Comparison of ENCODE assay signal across 28 cellular contexts in genomic region chr20:51654495-51654894, GRCh38.
"Had no signal": no experiment of that assay in that cellular context is flagged by ENCODE, and none has a peak within 500 bp of the region (broad histone marks: within the 10 kb centered on the region; RNA-seq: fewer than 3 reads in every experiment).

No MANE protein-coding gene starts in this region.

- H3K4me3 Mint-ChIP-seq: naive thymus-derived CD8-positive, alpha-beta T cell; nephron; neural crest cell; stimulated activated effector memory CD8-positive, alpha-beta T cell treated with anti-CD3 and anti-CD28 coated beads, Interleukin-12 subunit alpha, Interleukin-12 subunit beta, amount 100 ng/mL, for 72 hours had no signal

- DNase-seq: hippocampal formation; kidney glomerular epithelial cell; left cardiac atrium; lower lobe of right lung; mammary epithelial cell; mesenchymal stem cell; naive thymus-derived CD8-positive, alpha-beta T cell; nucleus accumbens; pancreas; retina; right cardiac atrium; sigmoid colon; small intestine; spleen; stimulated activated CD4-positive, alpha-beta T cell treated with anti-CD3 and anti-CD28 coated beads, Interleukin-4, amount 100 ng/mL, for 24 hours; stimulated activated naive CD4-positive, alpha-beta T cell; stomach; testis; thyroid gland; transverse colon; upper lobe of left lung had no signal

- H3K4me3 ChIP-seq: lower lobe of right lung, pancreas, prostate gland, sigmoid colon, spleen, stomach, testis, thyroid gland, transverse colon, upper lobe of left lung, vagina had no signal

- H3K4me1 Mint-ChIP-seq: stimulated activated effector memory CD8-positive, alpha-beta T cell treated with anti-CD3 and anti-CD28 coated beads, Interleukin-12 subunit alpha, Interleukin-12 subunit beta, amount 100 ng/mL, for 72 hours had no signal

- H3K9me3 ChIP-seq: lower lobe of right lung, pancreas, prostate gland, sigmoid colon, spleen, stomach, testis, thyroid gland, transverse colon, upper lobe of left lung, vagina had no signal

- H3K27ac Mint-ChIP-seq: naive thymus-derived CD8-positive, alpha-beta T cell; nephron; stimulated activated effector memory CD8-positive, alpha-beta T cell treated with anti-CD3 and anti-CD28 coated beads, Interleukin-12 subunit alpha, Interleukin-12 subunit beta, amount 100 ng/mL, for 72 hours had no signal

- H3K27me3 ChIP-seq: pancreas, sigmoid colon, spleen, stomach, testis, thyroid gland, transverse colon, upper lobe of left lung, vagina had no signal

- H3K27me3 Mint-ChIP-seq: naive thymus-derived CD8-positive, alpha-beta T cell had no signal

- H3K4me1 ChIP-seq: pancreas, prostate gland, sigmoid colon, testis, transverse colon, vagina had no signal

- H3K9me3 Mint-ChIP-seq: naive thymus-derived CD8-positive, alpha-beta T cell; nephron; neural crest cell; stimulated activated effector memory CD8-positive, alpha-beta T cell treated with anti-CD3 and anti-CD28 coated beads, Interleukin-12 subunit alpha, Interleukin-12 subunit beta, amount 100 ng/mL, for 72 hours had no signal

- H3K36me3 ChIP-seq: lower lobe of right lung, pancreas, prostate gland, thyroid gland had no signal

- H3K27ac ChIP-seq: lower lobe of right lung, pancreas, prostate gland, sigmoid colon, spleen, stomach, testis, thyroid gland, transverse colon, upper lobe of left lung, vagina had no signal

- H3K36me3 Mint-ChIP-seq: naive thymus-derived CD8-positive, alpha-beta T cell; stimulated activated effector memory CD8-positive, alpha-beta T cell treated with anti-CD3 and anti-CD28 coated beads, Interleukin-12 subunit alpha, Interleukin-12 subunit beta, amount 100 ng/mL, for 72 hours had no signal

- ATAC-seq: left cardiac atrium; left lobe of liver; lower lobe of right lung; naive thymus-derived CD8-positive, alpha-beta T cell; pancreas; right cardiac atrium; stimulated activated effector memory CD8-positive, alpha-beta T cell treated with anti-CD3 and anti-CD28 coated beads, Interleukin-12 subunit alpha, Interleukin-12 subunit beta, amount 100 ng/mL, for 72 hours had no signal

- FAIRE-seq: keratinocyte, pancreas, small intestine had no signal
